ENCODE assay signal across 8 cellular contexts in genomic region chr17:44324092-44324570, GRCh38. TPM values are rescaled to one million over a fixed set of nuclear protein-coding genes. Genes with fewer than 3 reads are reported as not detected.
DNase-seq lines count a peak whose midpoint lies in the region; ATAC-seq and TF ChIP-seq lines count a peak whose summit lies in the region.

No MANE protein-coding gene starts in this region.

- H3K27ac ChIP-seq in aorta (ENCODE audit: low read depth in 1 of 2, low read length in 2 of 2), result no peak overlapping the region

- intact Hi-C loops in aorta (cut with DNase I), result no loop called here

- TF ChIP-seq CTCF in cardiac fibroblast (IDR thresholded peaks at IDR 0.05; ENCODE audit: low read depth, low read length), result no peak

- H3K4me1 ChIP-seq in aorta (ENCODE audit: control insufficient read depth in 1 of 2, insufficient read depth in 2 of 2, low read length in 2 of 2), result no peaks in the 10 kb centered on the region

- DNase-seq in NCI-H146 (lab: John Stamatoyannopoulos, UW), result peak; percentile 45
- DNase-seq in NCI-H146 treated with DMSO at 0.1 percent for 48 hours (lab: John Stamatoyannopoulos, UW; ENCODE audit: unreplicated experiment), result no peak
- DNase-seq in Jurkat, Clone E6-1 (ENCODE audit: low read depth, low spot score), result no peak
- DNase-seq in cardiac fibroblast (ENCODE audit: low read depth in 2 of 2), result no peak
- no peak for DNase-seq in memory B cell (ENCODE audit: low spot score in 2 of 2)
- DNase-seq in aorta, result peak in 1 of 2 donors; percentile 47
- DNase-seq in NCI-H2029 treated with DMSO at 0.1 percent for 48 hours (lab: John Stamatoyannopoulos, UW), result no peak
- no peak for DNase-seq in NOMO-1 treated with dmso at 0.1 percent for 144 hours (lab: John Stamatoyannopoulos, UW; ENCODE audit: unreplicated experiment)

- H3K27me3 ChIP-seq in aorta (ENCODE audit: control insufficient read depth in 1 of 2, insufficient read depth in 2 of 2, low read length in 1 of 2), result no peaks in the 10 kb centered on the region

- ATAC-seq in memory B cell (ENCODE audit: low read depth), result no peak
- ATAC-seq in aorta (ENCODE audit: low FRiP score), result no peak

- WGBS in aorta, 2 donors, result 1% methylated on average over 36 to 38 of the region's 38 CpGs

- H3K4me3 ChIP-seq in Jurkat, Clone E6-1 (ENCODE audit: low read length), result peak overlapping the region; percentile 82
- peak overlapping the region; percentile 85 to 88 for H3K4me3 ChIP-seq in cardiac fibroblast (replicated peaks in 1 of 2; ENCODE audit: low read depth in 2 of 2, low read length in 2 of 2)
- H3K4me3 ChIP-seq in aorta (ENCODE audit: low read length in 2 of 2), result peak overlapping the region; percentile 23 to 75

- H3K27me3 Mint-ChIP-seq in memory B cell, result no peaks in the 10 kb centered on the region

- H3K36me3 Mint-ChIP-seq in memory B cell, result peaks cover 13% of the 10 kb centered on the region

- H3K27ac Mint-ChIP-seq in memory B cell, result peak overlapping the region; percentile 41

- H3K36me3 ChIP-seq in aorta (ENCODE audit: control insufficient read depth in 1 of 2, insufficient read depth in 2 of 2, low read length in 1 of 2), result peaks cover 0 to 8% of the 10 kb centered on the region in 2 donors

- H3K4me3 Mint-ChIP-seq in memory B cell, result peak overlapping the region; percentile 96

- H3K4me1 Mint-ChIP-seq in memory B cell, result peaks cover 16% of the 10 kb centered on the region

- H3K9me3 ChIP-seq in aorta (ENCODE audit: control insufficient read depth, low read length), result no peaks in the 10 kb centered on the region

- H3K9me3 Mint-ChIP-seq in memory B cell, result no peaks in the 10 kb centered on the region

RNA-seq across cellular contexts. Expression of gene SLC25A39, which starts 0.5 kb away (rescaled TPM):
- polyA plus RNA-seq in Jurkat, Clone E6-1 (2012; ENCODE audit: insufficient read depth, insufficient read length), result 179 TPM
- 10 to 100 TPM; 50.2 to 61.5 TPM for total RNA-seq in aorta
- 100 to 1,000 TPM in 1 of 2 donors, 10 to 100 TPM in 1; 54.6 to 107 TPM for polyA plus RNA-seq in aorta

RNA-seq across cellular contexts. Expression of gene RUNDC3A, which starts 15.7 kb away (rescaled TPM):
- 2.1 TPM for polyA plus RNA-seq in Jurkat, Clone E6-1 (2012; ENCODE audit: insufficient read depth, insufficient read length)
- under 1 TPM in 1 of 2 donors, not detected in 1; 0.75 TPM for total RNA-seq in aorta
- under 1 TPM; 0.26 to 0.50 TPM for polyA plus RNA-seq in aorta

RNA-seq across cellular contexts. Expression of gene GRN, which starts 21.0 kb away (rescaled TPM):
- 86.8 TPM for polyA plus RNA-seq in Jurkat, Clone E6-1 (2012; ENCODE audit: insufficient read depth, insufficient read length)
- total RNA-seq in aorta, result 100 to 1,000 TPM; 162 to 248 TPM
- 100 to 1,000 TPM; 125 to 145 TPM for polyA plus RNA-seq in aorta

RNA-seq across cellular contexts. Expression of gene FAM171A2, which starts 39.5 kb away (rescaled TPM):
- 14.3 TPM for polyA plus RNA-seq in Jurkat, Clone E6-1 (2012; ENCODE audit: insufficient read depth, insufficient read length)
- 1 to 10 TPM in 1 of 2 donors, under 1 TPM in 1; 0.45 to 2.0 TPM for total RNA-seq in aorta
- under 1 TPM in 1 of 2 donors, not detected in 1; 0.05 TPM for polyA plus RNA-seq in aorta

RNA-seq across cellular contexts. Expression of gene SLC4A1, which starts 56.2 kb away (rescaled TPM):
- polyA plus RNA-seq in Jurkat, Clone E6-1 (2012; ENCODE audit: insufficient read depth, insufficient read length), result not detected
- 10 to 100 TPM in 1 of 2 donors, 1 to 10 TPM in 1; 1.5 to 10.2 TPM for total RNA-seq in aorta
- under 1 TPM; 0.08 to 0.25 TPM for polyA plus RNA-seq in aorta
